Comparison of ENCODE assay signal across 17 cellular contexts in genomic region chr17:75661531-75661930, GRCh38. TPM values are rescaled to one million over a fixed set of nuclear protein-coding genes. Genes with fewer than 3 reads are reported as not detected.
DNase-seq lines count a peak whose midpoint lies in the region; ATAC-seq and TF ChIP-seq lines count a peak whose summit lies in the region.
"Had no signal": no experiment of that assay in that cellular context is flagged by ENCODE, and none has a peak within 500 bp of the region (broad histone marks: within the 10 kb centered on the region; RNA-seq: fewer than 3 reads in every experiment).

No MANE protein-coding gene starts in this region.

- H3K4me3 ChIP-seq in mammary epithelial cell (replicated peaks in 1 of 3; ENCODE audit: insufficient read depth in 1 of 3, low read depth in 2 of 3, low read length in 3 of 3), result no peak overlapping the region

- no peaks in the 10 kb centered on the region for H3K27me3 Mint-ChIP-seq in activated B cell treated with CpG ODN at 0.5 μM for 24 hours
- H3K27me3 Mint-ChIP-seq: CD8-positive, alpha-beta memory T cell; IgD-negative memory B cell had no signal

- H3K4me1 ChIP-seq in mammary epithelial cell (ENCODE audit: insufficient read depth, low read length), result peaks cover 11% of the 10 kb centered on the region

- 79% methylated on average over 3 of the region's 4 CpGs for WGBS in mammary epithelial cell (ENCODE audit: low coverage, missing lambda C conversion rate)

- intact Hi-C loops in activated B cell treated with CpG ODN at 0.5 μM for 24 hours (cut with micrococcal nuclease), result no loop called here
- intact Hi-C loops in mammary epithelial cell (cut with micrococcal nuclease), result no loop called here

- in situ Hi-C loops in mammary epithelial cell (cut with MboI; ENCODE audit: low sequenced_read_pairs in 2 of 2), result loop anchor here in 1 of 2 donors (25.0 kb wide), 1 partner anchor 226 kb away; the partner anchor contains the start of genes TRIM47 and TRIM65

- H3K36me3 Mint-ChIP-seq in activated B cell treated with CpG ODN at 0.5 μM for 24 hours (ENCODE audit: low read depth), result peaks cover 42% of the 10 kb centered on the region
- H3K36me3 Mint-ChIP-seq: IgD-negative memory B cell had no signal

- no peak overlapping the region for H3K9ac ChIP-seq in mammary epithelial cell (ENCODE audit: insufficient read depth, low read length)

- H2AFZ ChIP-seq in mammary epithelial cell (ENCODE audit: low read depth, low read length), result no peak overlapping the region

- BruUV-seq in mammary epithelial cell (replicated peaks; lab: Mats Ljungman, UMichigan), result no TSS peak

- H3K36me3 ChIP-seq in mammary epithelial cell (ENCODE audit: insufficient read depth, low read length), result peaks cover 23% of the 10 kb centered on the region

- peak overlapping the region; percentile 63 for H3K27ac Mint-ChIP-seq in activated B cell treated with CpG ODN at 0.5 μM for 24 hours
- H3K27ac Mint-ChIP-seq: CD8-positive, alpha-beta memory T cell; IgD-negative memory B cell had no signal

- DNase-seq in activated B cell treated with CpG ODN at 0.5 μM for 24 hours (no peak), globus pallidus (ENCODE audit: low spot score) (peak; percentile 97), nucleus accumbens (lab: John Stamatoyannopoulos, UW) (peak in 42 of 56 donors; percentile 8 to 83 (median 61)), mammary epithelial cell (no peak), NOMO-1 treated with dmso at 0.1 percent for 144 hours (lab: John Stamatoyannopoulos, UW; ENCODE audit: unreplicated experiment) (no peak)
- DNase-seq: CD8-positive, alpha-beta memory T cell; NCI-H1417 treated with DMSO at 0.1 percent for 48 hours; NCI-H2029; NCI-H510A; NCI-H82; SIG-M5 had no signal

- peaks cover 40% of the 10 kb centered on the region for H3K4me1 Mint-ChIP-seq in activated B cell treated with CpG ODN at 0.5 μM for 24 hours

- no peaks in the 10 kb centered on the region for H3K27me3 ChIP-seq in mammary epithelial cell (ENCODE audit: insufficient read depth, low read length)

- POLR2A ChIA-PET in activated B cell treated with CpG ODN at 0.5 μM for 24 hours (lab: Charles Lee), result interaction anchor here (1.0 kb wide), 1 partner anchor 118 kb away, joined by 3 read pairs; no protein-coding TSS in a partner anchor

- H3K4me3 Mint-ChIP-seq in activated B cell treated with CpG ODN at 0.5 μM for 24 hours, result no peak overlapping the region
- H3K4me3 Mint-ChIP-seq: IgD-negative memory B cell had no signal

- H4K20me1 ChIP-seq in mammary epithelial cell (ENCODE audit: insufficient read depth, low read length), result no peaks in the 10 kb centered on the region

- no peaks in the 10 kb centered on the region for H3K9me3 ChIP-seq in mammary epithelial cell (replicated peaks; ENCODE audit: insufficient read depth, low read length)

- dilution Hi-C loops in mammary epithelial cell (cut with HindIII; ENCODE audit: low sequenced_read_pairs), result no loop called here

- no peak overlapping the region for H3K27ac ChIP-seq in mammary epithelial cell (ENCODE audit: insufficient read depth, low read depth, low read length)

- H3K4me2 ChIP-seq in mammary epithelial cell (ENCODE audit: insufficient read depth, low read depth, low read length), result no peak overlapping the region

- TF ChIP-seq CTCF in activated B cell treated with CpG ODN at 0.5 μM for 24 hours (IDR thresholded peaks at IDR 0.05), result no peak
- TF ChIP-seq CTCF in mammary epithelial cell (conservative IDR thresholded peaks at IDR 0.05 in 1 of 2, IDR thresholded peaks at IDR 0.05 in 1 of 2; ENCODE audit: extremely low read depth in 1 of 2, insufficient read depth in 1 of 2, low read depth in 1 of 2, low read length in 2 of 2), result no peak

- no peak for ATAC-seq in activated B cell treated with CpG ODN at 0.5 μM for 24 hours (ENCODE audit: low read depth)
- no peak for ATAC-seq in HG03039 (IDR thresholded peaks at IDR 0.05; ENCODE audit: unreplicated experiment)
- ATAC-seq in HG02938 (IDR thresholded peaks at IDR 0.05; ENCODE audit: unreplicated experiment), result no peak

- H3K79me2 ChIP-seq in mammary epithelial cell (ENCODE audit: insufficient read depth, low read length), result peaks cover 17% of the 10 kb centered on the region

- CTCF ChIA-PET in activated B cell treated with CpG ODN at 0.5 μM for 24 hours (lab: Charles Lee) (interaction anchor here (1.5 to 2.5 kb wide), 2 partner anchors 28 to 86 kb away, joined by 4 to 15 read pairs; partner anchors contain the start of gene SMIM5), mammary epithelial cell (lab: Charles Lee; ENCODE audit: low non-redundant PET) (no interaction called here)

- no peaks in the 10 kb centered on the region for H3K9me3 Mint-ChIP-seq in activated B cell treated with CpG ODN at 0.5 μM for 24 hours
- H3K9me3 Mint-ChIP-seq: CD8-positive, alpha-beta memory T cell; IgD-negative memory B cell had no signal

RNA-seq across cellular contexts. Expression of gene RECQL5, which starts 5.4 kb away (rescaled TPM):
- total RNA-seq in activated B cell treated with CpG ODN at 0.5 μM for 24 hours (55.9 and 65.4 TPM in 2 replicates), mammary epithelial cell (10 to 100 TPM; 25.3 to 34.8 TPM)
- 14.5 TPM for polyA plus RNA-seq in mammary epithelial cell
- polyA minus RNA-seq in mammary epithelial cell, result 27.2 TPM

RNA-seq across cellular contexts. Expression of gene SAP30BP, which starts 5.6 kb away (rescaled TPM):
- total RNA-seq in activated B cell treated with CpG ODN at 0.5 μM for 24 hours, result 177 and 184 TPM in 2 replicates
- 100 to 1,000 TPM in 1 of 2 donors, 10 to 100 TPM in 1; 49.0 to 105 TPM for total RNA-seq in mammary epithelial cell
- 85.8 TPM for polyA plus RNA-seq in mammary epithelial cell
- polyA minus RNA-seq in mammary epithelial cell, result 78.9 TPM

RNA-seq across cellular contexts. Expression of gene SMIM5, which starts 28.3 kb away (rescaled TPM):
- total RNA-seq in activated B cell treated with CpG ODN at 0.5 μM for 24 hours, result 1.1 and 1.7 TPM in 2 replicates
- not detected for total RNA-seq in mammary epithelial cell
- 0.03 TPM for polyA plus RNA-seq in mammary epithelial cell
- not detected for polyA minus RNA-seq in mammary epithelial cell
- total RNA-seq: Daoy, H4 had no signal
- polyA plus RNA-seq: BJ had no signal

RNA-seq across cellular contexts. Expression of gene ITGB4, which starts 59.7 kb away (rescaled TPM):
- total RNA-seq in activated B cell treated with CpG ODN at 0.5 μM for 24 hours, result 2.1 and 2.2 TPM in 2 replicates
- total RNA-seq in mammary epithelial cell, result 1,000 to 10,000 TPM; 2,525 to 2,618 TPM
- polyA plus RNA-seq in mammary epithelial cell, result 1,059 TPM
- polyA minus RNA-seq in mammary epithelial cell, result 2,510 TPM

Comparison
In these comparisons a context has a peak if more than half of its experiments do, and no peak if none do; other contexts are left out.
1. DNase-seq: peak in globus pallidus (single experiment) and nucleus accumbens (42 of 56); none in activated B cell treated with CpG ODN at 0.5 μM for 24 hours (single experiment), mammary epithelial cell (single experiment) and NOMO-1 treated with dmso at 0.1 percent for 144 hours (single experiment).